Comparison of ENCODE assay signal across 27 cellular contexts in genomic region chr4:186118582-186118981, GRCh38. TPM values are rescaled to one million over a fixed set of nuclear protein-coding genes. Genes with fewer than 3 reads are reported as not detected.
"Had no signal": no experiment of that assay in that cellular context is flagged by ENCODE, and none has a peak within 500 bp of the region (broad histone marks: within the 10 kb centered on the region; RNA-seq: fewer than 3 reads in every experiment).

No MANE protein-coding gene starts in this region.

- H3K27me3 ChIP-seq: thyroid gland had no signal

- FAIRE-seq: astrocyte, frontal cortex had no signal

- H3K9me3 ChIP-seq: thyroid gland had no signal

- H3K4me3 ChIP-seq: lung, thyroid gland had no signal

- H3K27ac ChIP-seq: thyroid gland had no signal

- ATAC-seq: activated CD4-positive, alpha-beta T cell treated with anti-CD3 and anti-CD28 coated beads for 36 hours; activated T-helper 17 cell treated with anti-CD3 and anti-CD28 coated beads, Interleukin-2, amount 50 U/mL, for 72 hours; esophagus mucosa; natural killer cell; stimulated activated naive CD8-positive, alpha-beta T cell treated with anti-CD3 and anti-CD28 coated beads, Interleukin-15, Interleukin-2, amounts not matched to agents 100 U/mL and 50 U/mL, for 24 hours had no signal

- DNase-seq: activated B cell treated with CpG ODN at 0.5 μM for 24 hours; activated CD4-positive, alpha-beta T cell treated with anti-CD3 and anti-CD28 coated beads for 36 hours; activated CD4-positive, alpha-beta T cell treated with anti-CD3 and anti-CD28 coated beads, Interleukin-2, amount 50 U/mL, for 4 hours; activated CD8-positive, alpha-beta memory T cell treated with anti-CD3 and anti-CD28 coated beads for 24 hours; activated CD8-positive, alpha-beta memory T cell treated with anti-CD3 and anti-CD28 coated beads, Interleukin-2, amount 50 U/mL, for 4 hours; activated naive CD4-positive, alpha-beta T cell; activated T-cell treated with anti-CD3 and anti-CD28 coated beads, Interleukin-2, amount 50 U/mL, for 24 hours; central memory CD4-positive, alpha-beta T cell; dermis blood vessel endothelial cell; effector CD8-positive, alpha-beta T cell; glutamatergic neuron; hypothalamus; islet precursor cell; natural killer cell; retina; stimulated activated CD4-positive, alpha-beta T cell treated with anti-CD3 and anti-CD28 coated beads, Interleukin-12 subunit alpha, Interleukin-12 subunit beta, amount 100 ng/mL, for 4 hours; stimulated activated CD4-positive, alpha-beta T cell treated with anti-CD3 and anti-CD28 coated beads, Interleukin-4, amount 100 ng/mL, for 4 hours; stimulated activated naive CD8-positive, alpha-beta T cell treated with anti-CD3 and anti-CD28 coated beads, Interleukin-15, Interleukin-2, amounts not matched to agents 100 U/mL and 50 U/mL, for 24 hours; substantia nigra; T-helper 9 cell; thyroid gland had no signal

- H3K4me1 ChIP-seq: thyroid gland had no signal

- H3K36me3 ChIP-seq: thyroid gland had no signal

RNA-seq across cellular contexts. Expression of gene FAM149A, which starts 14.1 kb away (rescaled TPM):
- total RNA-seq: activated B cell treated with CpG ODN at 0.5 μM for 24 hours, dermis blood vessel endothelial cell had no signal

RNA-seq across cellular contexts. Expression of gene TLR3, which starts 49.6 kb away (rescaled TPM):
- total RNA-seq: activated B cell treated with CpG ODN at 0.5 μM for 24 hours; activated CD4-positive, alpha-beta T cell treated with anti-CD3 and anti-CD28 coated beads for 36 hours; progenitor cell of endocrine pancreas had no signal
